ENCODE assay signal across 1 cellular context in genomic region chr5:164742025-164742424, GRCh38.
TF ChIP-seq lines count a peak whose summit lies in the region.

No MANE protein-coding gene starts in this region.

TF ChIP-seq in GM12878, 131 proteins besides CTCF, POLR2A, EP300 and RAD21 (continued from another document):
- TF ChIP-seq, protein P1, sequence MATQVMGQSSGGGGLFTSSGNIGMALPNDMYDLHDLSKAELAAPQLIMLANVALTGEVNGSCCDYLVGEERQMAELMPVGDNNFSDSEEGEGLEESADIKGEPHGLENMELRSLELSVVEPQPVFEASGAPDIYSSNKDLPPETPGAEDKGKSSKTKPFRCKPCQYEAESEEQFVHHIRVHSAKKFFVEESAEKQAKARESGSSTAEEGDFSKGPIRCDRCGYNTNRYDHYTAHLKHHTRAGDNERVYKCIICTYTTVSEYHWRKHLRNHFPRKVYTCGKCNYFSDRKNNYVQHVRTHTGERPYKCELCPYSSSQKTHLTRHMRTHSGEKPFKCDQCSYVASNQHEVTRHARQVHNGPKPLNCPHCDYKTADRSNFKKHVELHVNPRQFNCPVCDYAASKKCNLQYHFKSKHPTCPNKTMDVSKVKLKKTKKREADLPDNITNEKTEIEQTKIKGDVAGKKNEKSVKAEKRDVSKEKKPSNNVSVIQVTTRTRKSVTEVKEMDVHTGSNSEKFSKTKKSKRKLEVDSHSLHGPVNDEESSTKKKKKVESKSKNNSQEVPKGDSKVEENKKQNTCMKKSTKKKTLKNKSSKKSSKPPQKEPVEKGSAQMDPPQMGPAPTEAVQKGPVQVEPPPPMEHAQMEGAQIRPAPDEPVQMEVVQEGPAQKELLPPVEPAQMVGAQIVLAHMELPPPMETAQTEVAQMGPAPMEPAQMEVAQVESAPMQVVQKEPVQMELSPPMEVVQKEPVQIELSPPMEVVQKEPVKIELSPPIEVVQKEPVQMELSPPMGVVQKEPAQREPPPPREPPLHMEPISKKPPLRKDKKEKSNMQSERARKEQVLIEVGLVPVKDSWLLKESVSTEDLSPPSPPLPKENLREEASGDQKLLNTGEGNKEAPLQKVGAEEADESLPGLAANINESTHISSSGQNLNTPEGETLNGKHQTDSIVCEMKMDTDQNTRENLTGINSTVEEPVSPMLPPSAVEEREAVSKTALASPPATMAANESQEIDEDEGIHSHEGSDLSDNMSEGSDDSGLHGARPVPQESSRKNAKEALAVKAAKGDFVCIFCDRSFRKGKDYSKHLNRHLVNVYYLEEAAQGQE (IDR thresholded peaks at IDR 0.05; ENCODE audit: low read depth, low read length): no peak
- TF ChIP-seq USF2 (IDR thresholded peaks at IDR 0.05; ENCODE audit: borderline replicate concordance, low read depth, low read length) (peak; percentile 10; the same call in 1 of the 2 replicates), SMC3 (IDR thresholded peaks at IDR 0.05; ENCODE audit: borderline replicate concordance, low read length) (no peak), MEF2B (IDR thresholded peaks at IDR 0.05; ENCODE audit: partially characterized antibody, poor library complexity, severe bottlenecking) (peak; percentile 63), MTA2 (IDR thresholded peaks at IDR 0.05; ENCODE audit: low read depth) (peak; percentile 27; the same call in 1 of the 2 replicates), ZBED1 (IDR thresholded peaks at IDR 0.05; ENCODE audit: borderline replicate concordance) (no peak), E2F4 (IDR thresholded peaks at IDR 0.05; ENCODE audit: low read depth, low read length) (no peak), MYC (IDR thresholded peaks at IDR 0.05; ENCODE audit: insufficient read depth, insufficient read length, insufficient replicate concordance, low read length, severe bottlenecking) (no peak), MYB (IDR thresholded peaks at IDR 0.05; ENCODE audit: borderline replicate concordance, low read depth, low read length) (no peak), SMARCA5 (IDR thresholded peaks at IDR 0.05) (no peak), NR2C2 (IDR thresholded peaks at IDR 0.05; ENCODE audit: borderline replicate concordance, control insufficient read depth, insufficient read length, low read depth) (no peak), ZNF24 (IDR thresholded peaks at IDR 0.05) (no peak), PAX8 (IDR thresholded peaks at IDR 0.05) (no peak), CHD1 (IDR thresholded peaks at IDR 0.05; ENCODE audit: low read depth, low read length) (no peak), SRF (IDR thresholded peaks at IDR 0.05; ENCODE audit: low read depth in 2 of 2, low read length in 2 of 2) (no peak), IRF4 (IDR thresholded peaks at IDR 0.05; ENCODE audit: low read depth, low read length) (no peak), GATAD2B (conservative IDR thresholded peaks at IDR 0.05; ENCODE audit: low read depth) (no peak), RUNX3 (IDR thresholded peaks at IDR 0.05; ENCODE audit: low read length) (peak; percentile 82), HCFC1 (IDR thresholded peaks at IDR 0.05; ENCODE audit: low read length) (no peak), TCF3 (IDR thresholded peaks at IDR 0.05; ENCODE audit: borderline replicate concordance, insufficient read depth, low read depth, low read length) (no peak), RB1 (IDR thresholded peaks at IDR 0.05; ENCODE audit: borderline replicate concordance) (no peak), KLF5 (IDR thresholded peaks at IDR 0.05; ENCODE audit: partially characterized antibody) (no peak), NR2F1 (conservative IDR thresholded peaks at IDR 0.05) (no peak), MEF2A (IDR thresholded peaks at IDR 0.05; ENCODE audit: insufficient read depth, low read depth, low read length) (peak; percentile 12; the same call in 1 of the 2 replicates), SPI1 (IDR thresholded peaks at IDR 0.05; ENCODE audit: borderline replicate concordance, insufficient read depth, low read depth, low read length) (no peak), NFIC (IDR thresholded peaks at IDR 0.05; ENCODE audit: low read depth, low read length) (peak; percentile 72; the same call in 1 of the 2 replicates)
- TF ChIP-seq, protein P2, sequence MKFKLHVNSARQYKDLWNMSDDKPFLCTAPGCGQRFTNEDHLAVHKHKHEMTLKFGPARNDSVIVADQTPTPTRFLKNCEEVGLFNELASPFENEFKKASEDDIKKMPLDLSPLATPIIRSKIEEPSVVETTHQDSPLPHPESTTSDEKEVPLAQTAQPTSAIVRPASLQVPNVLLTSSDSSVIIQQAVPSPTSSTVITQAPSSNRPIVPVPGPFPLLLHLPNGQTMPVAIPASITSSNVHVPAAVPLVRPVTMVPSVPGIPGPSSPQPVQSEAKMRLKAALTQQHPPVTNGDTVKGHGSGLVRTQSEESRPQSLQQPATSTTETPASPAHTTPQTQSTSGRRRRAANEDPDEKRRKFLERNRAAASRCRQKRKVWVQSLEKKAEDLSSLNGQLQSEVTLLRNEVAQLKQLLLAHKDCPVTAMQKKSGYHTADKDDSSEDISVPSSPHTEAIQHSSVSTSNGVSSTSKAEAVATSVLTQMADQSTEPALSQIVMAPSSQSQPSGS (IDR thresholded peaks at IDR 0.05; ENCODE audit: low read length): no peak
- TF ChIP-seq, protein P3, sequence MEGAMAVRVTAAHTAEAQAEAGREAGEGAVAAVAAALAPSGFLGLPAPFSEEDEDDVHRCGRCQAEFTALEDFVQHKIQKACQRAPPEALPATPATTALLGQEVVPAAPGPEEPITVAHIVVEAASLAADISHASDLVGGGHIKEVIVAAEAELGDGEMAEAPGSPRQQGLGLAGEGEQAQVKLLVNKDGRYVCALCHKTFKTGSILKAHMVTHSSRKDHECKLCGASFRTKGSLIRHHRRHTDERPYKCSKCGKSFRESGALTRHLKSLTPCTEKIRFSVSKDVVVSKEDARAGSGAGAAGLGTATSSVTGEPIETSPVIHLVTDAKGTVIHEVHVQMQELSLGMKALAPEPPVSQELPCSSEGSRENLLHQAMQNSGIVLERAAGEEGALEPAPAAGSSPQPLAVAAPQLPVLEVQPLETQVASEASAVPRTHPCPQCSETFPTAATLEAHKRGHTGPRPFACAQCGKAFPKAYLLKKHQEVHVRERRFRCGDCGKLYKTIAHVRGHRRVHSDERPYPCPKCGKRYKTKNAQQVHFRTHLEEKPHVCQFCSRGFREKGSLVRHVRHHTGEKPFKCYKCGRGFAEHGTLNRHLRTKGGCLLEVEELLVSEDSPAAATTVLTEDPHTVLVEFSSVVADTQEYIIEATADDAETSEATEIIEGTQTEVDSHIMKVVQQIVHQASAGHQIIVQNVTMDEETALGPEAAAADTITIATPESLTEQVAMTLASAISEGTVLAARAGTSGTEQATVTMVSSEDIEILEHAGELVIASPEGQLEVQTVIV (IDR thresholded peaks at IDR 0.05; ENCODE audit: borderline replicate concordance, partially characterized antibody): no peak
- TF ChIP-seq, protein P4, sequence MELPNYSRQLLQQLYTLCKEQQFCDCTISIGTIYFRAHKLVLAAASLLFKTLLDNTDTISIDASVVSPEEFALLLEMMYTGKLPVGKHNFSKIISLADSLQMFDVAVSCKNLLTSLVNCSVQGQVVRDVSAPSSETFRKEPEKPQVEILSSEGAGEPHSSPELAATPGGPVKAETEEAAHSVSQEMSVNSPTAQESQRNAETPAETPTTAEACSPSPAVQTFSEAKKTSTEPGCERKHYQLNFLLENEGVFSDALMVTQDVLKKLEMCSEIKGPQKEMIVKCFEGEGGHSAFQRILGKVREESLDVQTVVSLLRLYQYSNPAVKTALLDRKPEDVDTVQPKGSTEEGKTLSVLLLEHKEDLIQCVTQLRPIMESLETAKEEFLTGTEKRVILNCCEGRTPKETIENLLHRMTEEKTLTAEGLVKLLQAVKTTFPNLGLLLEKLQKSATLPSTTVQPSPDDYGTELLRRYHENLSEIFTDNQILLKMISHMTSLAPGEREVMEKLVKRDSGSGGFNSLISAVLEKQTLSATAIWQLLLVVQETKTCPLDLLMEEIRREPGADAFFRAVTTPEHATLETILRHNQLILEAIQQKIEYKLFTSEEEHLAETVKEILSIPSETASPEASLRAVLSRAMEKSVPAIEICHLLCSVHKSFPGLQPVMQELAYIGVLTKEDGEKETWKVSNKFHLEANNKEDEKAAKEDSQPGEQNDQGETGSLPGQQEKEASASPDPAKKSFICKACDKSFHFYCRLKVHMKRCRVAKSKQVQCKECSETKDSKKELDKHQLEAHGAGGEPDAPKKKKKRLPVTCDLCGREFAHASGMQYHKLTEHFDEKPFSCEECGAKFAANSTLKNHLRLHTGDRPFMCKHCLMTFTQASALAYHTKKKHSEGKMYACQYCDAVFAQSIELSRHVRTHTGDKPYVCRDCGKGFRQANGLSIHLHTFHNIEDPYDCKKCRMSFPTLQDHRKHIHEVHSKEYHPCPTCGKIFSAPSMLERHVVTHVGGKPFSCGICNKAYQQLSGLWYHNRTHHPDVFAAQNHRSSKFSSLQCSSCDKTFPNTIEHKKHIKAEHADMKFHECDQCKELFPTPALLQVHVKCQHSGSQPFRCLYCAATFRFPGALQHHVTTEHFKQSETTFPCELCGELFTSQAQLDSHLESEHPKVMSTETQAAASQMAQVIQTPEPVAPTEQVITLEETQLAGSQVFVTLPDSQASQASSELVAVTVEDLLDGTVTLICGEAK (IDR thresholded peaks at IDR 0.05; ENCODE audit: borderline replicate concordance): no peak
